Comparison of ENCODE assay signal across 31 cellular contexts in the genomic region with DNA sequence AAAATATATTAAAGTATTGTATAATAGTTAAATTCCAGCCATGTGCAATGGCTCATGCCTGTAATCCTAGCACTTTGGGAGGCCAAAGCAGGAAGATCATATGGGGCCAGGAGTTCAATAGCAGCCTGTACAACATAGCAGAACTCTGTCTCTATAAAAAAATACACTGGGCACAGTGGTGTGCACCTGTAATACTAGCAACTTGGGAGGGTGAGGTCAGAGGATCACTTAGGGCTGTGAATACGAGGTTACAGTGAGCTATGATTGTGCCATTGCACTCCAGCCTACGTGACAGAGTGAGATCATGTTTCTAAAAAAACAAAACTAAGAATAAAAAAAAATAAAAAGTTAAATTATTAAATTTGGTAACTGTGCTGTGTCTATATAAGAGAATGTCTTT.
"Had no signal": no experiment of that assay in that cellular context is flagged by ENCODE, and none has a peak within 500 bp of the region (broad histone marks: within the 10 kb centered on the region; RNA-seq: fewer than 3 reads in every experiment).

No MANE protein-coding gene starts in this region.

- DNase-seq: activated CD4-positive, alpha-beta memory T cell treated with anti-CD3 and anti-CD28 coated beads for 36 hours; activated CD4-positive, alpha-beta T cell treated with anti-CD3 and anti-CD28 coated beads, Interleukin-2, amount 10 ng/mL, durations not matched to agents 24 days and 14 days; activated CD8-positive, alpha-beta memory T cell treated with anti-CD3 and anti-CD28 coated beads, Interleukin-2, amount 50 U/mL, for 4 hours; activated gamma-delta T cell treated with Interleukin-2 at 50 U/mL for 16 hours; activated naive CD4-positive, alpha-beta T cell treated with anti-CD3 and anti-CD28 coated beads, Interleukin-2, amount 50 U/mL, for 16 hours; activated T-cell treated with anti-CD3 and anti-CD28 coated beads, Interleukin-2, amount 50 U/mL, for 1 hour; amniotic stem cell; caudate nucleus; endodermal cell; heart left ventricle; hypothalamus; immature natural killer cell; kidney glomerular epithelial cell; left lung; lower lobe of right lung; mesendoderm; ovary; retina; stimulated activated CD4-positive, alpha-beta T cell treated with anti-CD3 and anti-CD28 coated beads, Interleukin-1b, Interleukin-23, amount 100 ng/mL, for 48 hours; stimulated activated CD4-positive, alpha-beta T cell treated with anti-CD3 and anti-CD28 coated beads, Interleukin-4, amount 100 ng/mL, for 4 hours; stimulated activated CD8-positive, alpha-beta memory T cell treated with anti-CD3 and anti-CD28 coated beads, Interleukin-4, amount 100 ng/mL, for 48 hours; stimulated activated naive B cell treated with anti-CD40 and anti-IgM and Interleukin-4, amounts not matched to agents 10 μg/mL and 1 μg/mL and 100 μg/mL, for 72 hours; stomach; thyroid gland; upper lobe of left lung; WERI-Rb-1 had no signal

- H3K27ac Mint-ChIP-seq: activated CD4-positive, alpha-beta memory T cell treated with anti-CD3 and anti-CD28 coated beads for 36 hours; activated CD4-positive, alpha-beta T cell treated with anti-CD3 and anti-CD28 coated beads, Interleukin-2, amount 10 ng/mL, durations not matched to agents 24 days and 14 days; activated T-helper 17 cell treated with anti-CD3 and anti-CD28 coated beads, Interleukin-2, amount 50 U/mL, for 72 hours; dendritic cell treated with granulocyte-macrophage colony-stimulating factor and Interleukin-4, amounts not matched to agents 40 ng/mL and 50 ng/mL, for 4 days; endodermal cell; immature natural killer cell; natural killer cell treated with Interleukin-12 subunit alpha and Interleukin-12 subunit beta and Interleukin-15 and Interleukin-18, amount 100 ng/mL, for 72 hours; progenitor cell of endocrine pancreas; stimulated activated naive B cell treated with anti-CD40 and anti-IgM and Interleukin-4, amounts not matched to agents 10 μg/mL and 1 μg/mL and 100 μg/mL, for 72 hours had no signal

- H3K4me3 Mint-ChIP-seq: activated CD4-positive, alpha-beta memory T cell treated with anti-CD3 and anti-CD28 coated beads for 36 hours; activated CD4-positive, alpha-beta T cell treated with anti-CD3 and anti-CD28 coated beads, Interleukin-2, amount 10 ng/mL, durations not matched to agents 24 days and 14 days; activated T-helper 17 cell treated with anti-CD3 and anti-CD28 coated beads, Interleukin-2, amount 50 U/mL, for 72 hours; dendritic cell treated with granulocyte-macrophage colony-stimulating factor and Interleukin-4, amounts not matched to agents 40 ng/mL and 50 ng/mL, for 4 days; endodermal cell; immature natural killer cell; natural killer cell treated with Interleukin-12 subunit alpha and Interleukin-12 subunit beta and Interleukin-15 and Interleukin-18, amount 100 ng/mL, for 72 hours; stimulated activated naive B cell treated with anti-CD40 and anti-IgM and Interleukin-4, amounts not matched to agents 10 μg/mL and 1 μg/mL and 100 μg/mL, for 72 hours had no signal

- FAIRE-seq: astrocyte had no signal

- H3K4me1 Mint-ChIP-seq: activated CD4-positive, alpha-beta T cell treated with anti-CD3 and anti-CD28 coated beads, Interleukin-2, amount 10 ng/mL, durations not matched to agents 24 days and 14 days; activated T-helper 17 cell treated with anti-CD3 and anti-CD28 coated beads, Interleukin-2, amount 50 U/mL, for 72 hours; endodermal cell; immature natural killer cell had no signal

- H3K27me3 Mint-ChIP-seq: activated CD4-positive, alpha-beta memory T cell treated with anti-CD3 and anti-CD28 coated beads for 36 hours; activated CD4-positive, alpha-beta T cell treated with anti-CD3 and anti-CD28 coated beads, Interleukin-2, amount 10 ng/mL, durations not matched to agents 24 days and 14 days; activated T-helper 17 cell treated with anti-CD3 and anti-CD28 coated beads, Interleukin-2, amount 50 U/mL, for 72 hours; dendritic cell treated with granulocyte-macrophage colony-stimulating factor and Interleukin-4, amounts not matched to agents 40 ng/mL and 50 ng/mL, for 4 days; natural killer cell treated with Interleukin-12 subunit alpha and Interleukin-12 subunit beta and Interleukin-15 and Interleukin-18, amount 100 ng/mL, for 72 hours; progenitor cell of endocrine pancreas; stimulated activated naive B cell treated with anti-CD40 and anti-IgM and Interleukin-4, amounts not matched to agents 10 μg/mL and 1 μg/mL and 100 μg/mL, for 72 hours had no signal
